27 cellular contexts compared by ENCODE assay signal in the genomic region with DNA sequence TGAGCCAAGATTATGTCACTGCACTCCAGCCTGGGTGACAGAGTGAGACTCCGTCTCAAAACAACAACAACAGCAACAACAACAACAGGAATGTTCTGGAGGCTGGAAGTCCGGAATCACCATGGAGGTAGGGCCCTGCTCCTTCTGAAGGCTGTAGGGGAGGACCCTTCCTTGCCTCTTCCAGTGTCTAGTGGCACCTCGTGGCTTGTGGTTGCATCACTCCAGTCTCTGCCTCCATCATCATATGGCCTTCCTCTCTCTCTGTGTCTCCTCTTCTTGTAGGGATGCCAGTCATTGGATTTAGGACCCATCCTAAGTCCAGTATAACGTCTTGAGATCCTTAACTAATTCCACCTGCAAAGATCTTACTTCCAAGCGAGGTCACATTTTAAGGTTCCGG. TPM values are rescaled to one million over a fixed set of nuclear protein-coding genes. Genes with fewer than 3 reads are reported as not detected.
"Had no signal": no experiment of that assay in that cellular context is flagged by ENCODE, and none has a peak within 500 bp of the region (broad histone marks: within the 10 kb centered on the region; RNA-seq: fewer than 3 reads in every experiment).

No MANE protein-coding gene starts in this region.

- H3K4me1 ChIP-seq: right atrium auricular region, suprapubic skin, vagina had no signal

- H3K27ac Mint-ChIP-seq: activated CD4-positive, alpha-beta memory T cell treated with anti-CD3 and anti-CD28 coated beads, Interleukin-2, amount 10 ng/mL, durations not matched to agents 7 days and 5 days; activated CD4-positive, alpha-beta T cell treated with anti-CD3 and anti-CD28 coated beads, Interleukin-2, amount 10 ng/mL, durations not matched to agents 24 days and 14 days; activated naive CD4-positive, alpha-beta T cell treated with anti-CD3 and anti-CD28 coated beads for 36 hours; activated naive CD8-positive, alpha-beta T cell treated with anti-CD3 and anti-CD28 coated beads, Interleukin-2, amount 10 ng/mL, durations not matched to agents 7 days and 5 days; activated T-cell treated with anti-CD3 and anti-CD28 coated beads, Interleukin-2, amount 50 U/mL, for 72 hours; effector memory CD8-positive, alpha-beta T cell; mesothelial cell of epicardium; natural killer cell; T-helper 1 cell treated with Interleukin-12 subunit alpha and Interleukin-12 subunit beta and Interleukin-4 antibody, amounts not matched to agents 30 μg/mL and 1 μg/mL, for 36 hours had no signal

- H3K4me3 ChIP-seq: left ventricle myocardium inferior, ovary, psoas muscle, right atrium auricular region, suprapubic skin, vagina had no signal

- H3K27me3 Mint-ChIP-seq: activated CD4-positive, alpha-beta memory T cell treated with anti-CD3 and anti-CD28 coated beads, Interleukin-2, amount 10 ng/mL, durations not matched to agents 7 days and 5 days; activated CD4-positive, alpha-beta T cell treated with anti-CD3 and anti-CD28 coated beads, Interleukin-2, amount 10 ng/mL, durations not matched to agents 24 days and 14 days; activated naive CD8-positive, alpha-beta T cell treated with anti-CD3 and anti-CD28 coated beads, Interleukin-2, amount 10 ng/mL, durations not matched to agents 7 days and 5 days had no signal

- DNase-seq: activated CD4-positive, alpha-beta memory T cell treated with anti-CD3 and anti-CD28 coated beads, Interleukin-2, amount 10 ng/mL, durations not matched to agents 7 days and 5 days; activated CD4-positive, alpha-beta T cell treated with anti-CD3 and anti-CD28 coated beads, Interleukin-2, amount 10 ng/mL, durations not matched to agents 24 days and 14 days; activated effector memory CD4-positive, alpha-beta T cell treated with Interleukin-2 at 50 U/mL for 16 hours; activated naive CD4-positive, alpha-beta T cell treated with anti-CD3 and anti-CD28 coated beads for 36 hours; activated naive CD8-positive, alpha-beta T cell treated with anti-CD3 and anti-CD28 coated beads, Interleukin-2, amount 10 ng/mL, durations not matched to agents 7 days and 5 days; activated T-cell treated with anti-CD3 and anti-CD28 coated beads, Interleukin-2, amount 50 U/mL, for 72 hours; effector memory CD8-positive, alpha-beta T cell; foreskin melanocyte; kidney glomerular epithelial cell; left ventricle myocardium inferior; natural killer cell; ovary; psoas muscle; stimulated activated CD4-positive, alpha-beta T cell treated with anti-CD3 and anti-CD28 coated beads, Interleukin-4, amount 100 ng/mL, for 24 hours; stimulated activated naive CD4-positive, alpha-beta T cell treated with Interleukin-2 at 50 U/mL for 16 hours; T1000; trophoblast cell had no signal

- ATAC-seq: activated T-cell treated with anti-CD3 and anti-CD28 coated beads, Interleukin-2, amount 50 U/mL, for 72 hours; effector memory CD8-positive, alpha-beta T cell; esophagus mucosa; natural killer cell; psoas muscle had no signal

- H3K27ac ChIP-seq: psoas muscle, right atrium auricular region, suprapubic skin had no signal

- H3K4me3 Mint-ChIP-seq: activated CD4-positive, alpha-beta memory T cell treated with anti-CD3 and anti-CD28 coated beads, Interleukin-2, amount 10 ng/mL, durations not matched to agents 7 days and 5 days; activated CD4-positive, alpha-beta T cell treated with anti-CD3 and anti-CD28 coated beads, Interleukin-2, amount 10 ng/mL, durations not matched to agents 24 days and 14 days; activated naive CD4-positive, alpha-beta T cell treated with anti-CD3 and anti-CD28 coated beads for 36 hours; activated naive CD8-positive, alpha-beta T cell treated with anti-CD3 and anti-CD28 coated beads, Interleukin-2, amount 10 ng/mL, durations not matched to agents 7 days and 5 days; activated T-cell treated with anti-CD3 and anti-CD28 coated beads, Interleukin-2, amount 50 U/mL, for 72 hours; effector memory CD8-positive, alpha-beta T cell; mesothelial cell of epicardium; natural killer cell; T-helper 1 cell treated with Interleukin-12 subunit alpha and Interleukin-12 subunit beta and Interleukin-4 antibody, amounts not matched to agents 30 μg/mL and 1 μg/mL, for 36 hours had no signal

- H3K9me3 Mint-ChIP-seq: activated CD4-positive, alpha-beta memory T cell treated with anti-CD3 and anti-CD28 coated beads, Interleukin-2, amount 10 ng/mL, durations not matched to agents 7 days and 5 days; activated CD4-positive, alpha-beta T cell treated with anti-CD3 and anti-CD28 coated beads, Interleukin-2, amount 10 ng/mL, durations not matched to agents 24 days and 14 days; activated naive CD4-positive, alpha-beta T cell treated with anti-CD3 and anti-CD28 coated beads for 36 hours; activated naive CD8-positive, alpha-beta T cell treated with anti-CD3 and anti-CD28 coated beads, Interleukin-2, amount 10 ng/mL, durations not matched to agents 7 days and 5 days; activated T-cell treated with anti-CD3 and anti-CD28 coated beads, Interleukin-2, amount 50 U/mL, for 72 hours; effector memory CD8-positive, alpha-beta T cell; mesothelial cell of epicardium; natural killer cell; T-helper 1 cell treated with Interleukin-12 subunit alpha and Interleukin-12 subunit beta and Interleukin-4 antibody, amounts not matched to agents 30 μg/mL and 1 μg/mL, for 36 hours had no signal

- H3K36me3 ChIP-seq: left ventricle myocardium inferior, ovary, right atrium auricular region, suprapubic skin, vagina had no signal

- H3K36me3 Mint-ChIP-seq: activated naive CD8-positive, alpha-beta T cell treated with anti-CD3 and anti-CD28 coated beads, Interleukin-2, amount 10 ng/mL, durations not matched to agents 7 days and 5 days; mesothelial cell of epicardium; natural killer cell had no signal

- H3K27me3 ChIP-seq: ovary, right atrium auricular region, suprapubic skin, vagina had no signal

- H3K4me1 Mint-ChIP-seq: activated CD4-positive, alpha-beta memory T cell treated with anti-CD3 and anti-CD28 coated beads, Interleukin-2, amount 10 ng/mL, durations not matched to agents 7 days and 5 days; activated CD4-positive, alpha-beta T cell treated with anti-CD3 and anti-CD28 coated beads, Interleukin-2, amount 10 ng/mL, durations not matched to agents 24 days and 14 days; activated naive CD8-positive, alpha-beta T cell treated with anti-CD3 and anti-CD28 coated beads, Interleukin-2, amount 10 ng/mL, durations not matched to agents 7 days and 5 days; mesothelial cell of epicardium; natural killer cell had no signal

- FAIRE-seq: endothelial cell of umbilical vein had no signal

- H3K9me3 ChIP-seq: left ventricle myocardium inferior, ovary, psoas muscle, right atrium auricular region, suprapubic skin, vagina had no signal

RNA-seq across cellular contexts. Expression of a gene that starts 46.0 kb away (rescaled TPM):
- total RNA-seq: activated CD4-positive, alpha-beta memory T cell treated with anti-CD3 and anti-CD28 coated beads, Interleukin-2, amount 10 ng/mL, durations not matched to agents 7 days and 5 days; activated CD4-positive, alpha-beta T cell treated with anti-CD3 and anti-CD28 coated beads, Interleukin-2, amount 10 ng/mL, durations not matched to agents 24 days and 14 days; activated naive CD4-positive, alpha-beta T cell treated with anti-CD3 and anti-CD28 coated beads for 36 hours; activated naive CD8-positive, alpha-beta T cell treated with anti-CD3 and anti-CD28 coated beads, Interleukin-2, amount 10 ng/mL, durations not matched to agents 7 days and 5 days; activated T-cell treated with anti-CD3 and anti-CD28 coated beads, Interleukin-2, amount 50 U/mL, for 72 hours; chondrocyte; dermis microvascular lymphatic vessel endothelial cell; endothelial cell of umbilical vein; lung microvascular endothelial cell; natural killer cell had no signal
- polyA plus RNA-seq: endothelial cell of umbilical vein had no signal
